Comparison of ENCODE assay signal across 16 cellular contexts in the genomic region with DNA sequence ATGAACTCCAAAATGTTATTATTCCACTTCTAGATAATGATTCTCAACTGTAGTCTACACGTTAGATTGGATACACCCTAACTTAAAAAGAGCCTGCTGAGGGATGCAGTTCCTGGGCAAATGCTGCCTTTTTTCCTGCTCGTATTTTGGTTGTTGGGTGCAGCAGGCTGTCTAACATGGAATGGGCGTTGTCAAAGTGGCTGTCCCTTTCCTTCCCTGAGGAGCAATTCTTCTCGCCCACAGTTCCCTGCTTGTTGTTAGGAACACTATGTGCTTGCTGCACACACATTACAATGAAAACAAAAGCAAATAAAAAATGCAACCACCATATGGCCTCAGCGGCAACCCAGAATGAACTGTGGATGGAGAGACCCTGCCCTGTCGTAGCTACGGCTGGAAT.
"Had no signal": no experiment of that assay in that cellular context is flagged by ENCODE, and none has a peak within 500 bp of the region (broad histone marks: within the 10 kb centered on the region; RNA-seq: fewer than 3 reads in every experiment).

No MANE protein-coding gene starts in this region.

- ATAC-seq: body of pancreas had no signal

- DNase-seq: activated CD4-positive, alpha-beta T cell treated with anti-CD3 and anti-CD28 coated beads for 1 hour; activated CD8-positive, alpha-beta memory T cell treated with anti-CD3 and anti-CD28 coated beads for 24 hours; activated CD8-positive, alpha-beta memory T cell treated with anti-CD3 and anti-CD28 coated beads, Interleukin-2, amount 50 U/mL, for 48 hours; activated gamma-delta T cell treated with Interleukin-2 at 50 U/mL for 16 hours; activated T-cell treated with anti-CD3 and anti-CD28 coated beads, Interleukin-2, amount 50 U/mL, for 48 hours; body of pancreas; caudate nucleus; colonic mucosa; nephron progenitor cell; occipital lobe; sigmoid colon; SJCRH30; stimulated activated CD4-positive, alpha-beta T cell treated with anti-CD3 and anti-CD28 coated beads, Interleukin-12 subunit alpha, Interleukin-12 subunit beta, amount 100 ng/mL, for 4 hours; stimulated activated CD4-positive, alpha-beta T cell treated with anti-CD3 and anti-CD28 coated beads, Interleukin-1b, Interleukin-23, amount 100 ng/mL, for 48 hours; stimulated activated naive CD4-positive, alpha-beta T cell treated with Interleukin-2 at 50 U/mL for 16 hours; trophoblast cell had no signal

- H3K4me3 ChIP-seq: body of pancreas, colonic mucosa, sigmoid colon, SJCRH30 had no signal

- H3K36me3 ChIP-seq: colonic mucosa, sigmoid colon, SJCRH30 had no signal

- H3K9me3 ChIP-seq: body of pancreas, colonic mucosa, sigmoid colon, SJCRH30 had no signal

- H3K27ac ChIP-seq: colonic mucosa, SJCRH30 had no signal

- H3K4me1 ChIP-seq: colonic mucosa, sigmoid colon had no signal

- H3K27me3 ChIP-seq: body of pancreas, colonic mucosa, sigmoid colon, SJCRH30 had no signal
